ENCODE assay signal across 18 cellular contexts in the genomic region with DNA sequence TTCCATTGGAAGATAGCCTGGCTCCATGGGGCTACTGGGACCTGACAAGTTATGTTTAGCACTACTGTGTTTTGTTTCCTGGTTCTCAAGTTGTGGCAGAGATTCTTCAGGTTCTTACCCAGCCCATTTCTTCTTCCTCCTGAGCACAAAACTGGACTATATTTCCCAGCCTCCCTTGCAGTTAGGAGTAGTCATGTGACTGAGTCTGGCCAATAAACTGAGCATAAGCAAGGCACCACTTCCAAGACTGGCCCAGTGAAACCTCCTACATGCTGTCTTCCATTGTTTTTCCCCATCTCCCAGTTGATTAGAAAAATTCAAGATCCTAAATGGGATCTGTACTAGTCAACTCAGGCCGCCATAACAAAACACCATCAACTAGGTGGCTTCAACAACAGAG.
"Had no signal": no experiment of that assay in that cellular context is flagged by ENCODE, and none has a peak within 500 bp of the region (broad histone marks: within the 10 kb centered on the region; RNA-seq: fewer than 3 reads in every experiment).

No MANE protein-coding gene starts in this region.

- ATAC-seq: gastroesophageal sphincter, heart left ventricle, left ventricle myocardium superior had no signal

- H3K9me3 Mint-ChIP-seq: activated CD4-positive, alpha-beta memory T cell treated with anti-CD3 and anti-CD28 coated beads for 36 hours; activated T-helper 1 cell treated with anti-CD3 and anti-CD28 coated beads, Interleukin-12 subunit alpha, Interleukin-12 subunit beta, Interleukin-2, Interleukin-4 antibody, amounts not matched to agents 30 ng/mL and 10 ng/mL and 1 ng/mL, durations not matched to agents 14 hours and 24 hours and 36 hours; dendritic cell treated with granulocyte-macrophage colony-stimulating factor and Interleukin-4, amounts not matched to agents 40 ng/mL and 50 ng/mL, for 4 days; nephron progenitor cell had no signal

- H3K36me3 Mint-ChIP-seq: activated CD4-positive, alpha-beta memory T cell treated with anti-CD3 and anti-CD28 coated beads for 36 hours; activated naive CD8-positive, alpha-beta T cell had no signal

- DNase-seq: activated CD4-positive, alpha-beta memory T cell treated with anti-CD3 and anti-CD28 coated beads for 36 hours; activated T-cell treated with anti-CD3 and anti-CD28 coated beads for 4 hours; effector CD8-positive, alpha-beta T cell; heart left ventricle; kidney glomerular epithelial cell; left ventricle myocardium superior; nephron progenitor cell; occipital lobe; posterior cingulate gyrus; stimulated activated CD8-positive, alpha-beta memory T cell treated with anti-CD3 and anti-CD28 coated beads, Interleukin-4, amount 100 ng/mL, for 48 hours; stimulated activated naive CD4-positive, alpha-beta T cell; WERI-Rb-1 had no signal

- H3K4me1 ChIP-seq: esophagus muscularis mucosa, gastroesophageal sphincter, heart left ventricle had no signal

- H3K36me3 ChIP-seq: cardiac muscle cell, esophagus muscularis mucosa, gastroesophageal sphincter, heart left ventricle, WERI-Rb-1 had no signal

- H3K4me1 Mint-ChIP-seq: nephron progenitor cell had no signal

- H3K9me3 ChIP-seq: esophagus muscularis mucosa, gastroesophageal sphincter, heart left ventricle had no signal

- H3K27ac Mint-ChIP-seq: activated CD4-positive, alpha-beta memory T cell treated with anti-CD3 and anti-CD28 coated beads for 36 hours; activated naive CD8-positive, alpha-beta T cell; activated T-helper 1 cell treated with anti-CD3 and anti-CD28 coated beads, Interleukin-12 subunit alpha, Interleukin-12 subunit beta, Interleukin-2, Interleukin-4 antibody, amounts not matched to agents 30 ng/mL and 10 ng/mL and 1 ng/mL, durations not matched to agents 14 hours and 24 hours and 36 hours; dendritic cell treated with granulocyte-macrophage colony-stimulating factor and Interleukin-4, amounts not matched to agents 40 ng/mL and 50 ng/mL, for 4 days; nephron progenitor cell had no signal

- H3K27ac ChIP-seq: cardiac muscle cell, esophagus muscularis mucosa, gastroesophageal sphincter, heart left ventricle, WERI-Rb-1 had no signal

- H3K27me3 Mint-ChIP-seq: activated naive CD8-positive, alpha-beta T cell had no signal

- H3K4me3 ChIP-seq: cardiac muscle cell, esophagus muscularis mucosa, gastroesophageal sphincter, heart left ventricle had no signal

- H3K4me3 Mint-ChIP-seq: activated CD4-positive, alpha-beta memory T cell treated with anti-CD3 and anti-CD28 coated beads for 36 hours; activated naive CD8-positive, alpha-beta T cell; activated T-helper 1 cell treated with anti-CD3 and anti-CD28 coated beads, Interleukin-12 subunit alpha, Interleukin-12 subunit beta, Interleukin-2, Interleukin-4 antibody, amounts not matched to agents 30 ng/mL and 10 ng/mL and 1 ng/mL, durations not matched to agents 14 hours and 24 hours and 36 hours; dendritic cell treated with granulocyte-macrophage colony-stimulating factor and Interleukin-4, amounts not matched to agents 40 ng/mL and 50 ng/mL, for 4 days; nephron progenitor cell had no signal

- H3K27me3 ChIP-seq: cardiac muscle cell, esophagus muscularis mucosa, gastroesophageal sphincter, heart left ventricle had no signal
